32 cellular contexts compared by ENCODE assay signal in genomic region chr3:10363935-10364334, GRCh38. TPM values are rescaled to one million over a fixed set of nuclear protein-coding genes. Genes with fewer than 3 reads are reported as not detected.
A peak's percentile ranks its signal among the peaks of the same experiment; 100 is the strongest.
DNase-seq lines count a peak whose midpoint lies in the region; ATAC-seq, FAIRE-seq and TF ChIP-seq lines count a peak whose summit lies in the region.
"Had no signal": no experiment of that assay in that cellular context is flagged by ENCODE, and none has a peak within 500 bp of the region (broad histone marks: within the 10 kb centered on the region; RNA-seq: fewer than 3 reads in every experiment).

No MANE protein-coding gene starts in this region.

- ATAC-seq in activated naive CD4-positive, alpha-beta T cell treated with anti-CD3 and anti-CD28 coated beads, Interleukin-2, amount 50 U/mL, for 72 hours = peak; percentile 82 to 84
- peak; percentile 69 for ATAC-seq in stimulated activated naive CD8-positive, alpha-beta T cell treated with anti-CD3 and anti-CD28 coated beads, Interleukin-15, Interleukin-2, amounts not matched to agents 100 U/mL and 50 U/mL, for 24 hours
- ATAC-seq: effector memory CD8-positive, alpha-beta T cell; esophagus mucosa; left colon; pancreas; stimulated activated memory B cell treated with anti-CD40 and anti-IgM and Interleukin-4, amounts not matched to agents 10 μg/mL and 1 μg/mL and 100 μg/mL, for 72 hours; T-cell had no signal

- peaks cover 9% of the 10 kb centered on the region for H3K4me1 Mint-ChIP-seq in T-helper 2 cell treated with Interferon-gamma antibody and Interleukin-4, amounts not matched to agents 5 μg/mL and 100 μg/mL, for 36 hours (ENCODE audit: low read depth)
- H3K4me1 Mint-ChIP-seq in activated naive CD4-positive, alpha-beta T cell treated with anti-CD3 and anti-CD28 coated beads, Interleukin-2, amount 10 ng/mL, durations not matched to agents 7 days and 5 days = peaks cover 4% of the 10 kb centered on the region

- no peak for TF ChIP-seq CTCF in bronchial epithelial cell (IDR thresholded peaks at IDR 0.05; ENCODE audit: insufficient read depth, low read length, severe bottlenecking)

- no peak for FAIRE-seq in bronchial epithelial cell (lab: Jason Lieb, UNC)
- FAIRE-seq: pancreas, urothelium cell line had no signal

- no peaks in the 10 kb centered on the region for H3K27me3 Mint-ChIP-seq in T-helper 2 cell treated with Interferon-gamma antibody and Interleukin-4, amounts not matched to agents 5 μg/mL and 100 μg/mL, for 36 hours (ENCODE audit: low read depth)
- H3K27me3 Mint-ChIP-seq in activated naive CD4-positive, alpha-beta T cell treated with anti-CD3 and anti-CD28 coated beads, Interleukin-2, amount 10 ng/mL, durations not matched to agents 7 days and 5 days = peaks cover 10% of the 10 kb centered on the region
- H3K27me3 Mint-ChIP-seq: activated naive CD8-positive, alpha-beta T cell; stimulated activated memory B cell treated with anti-CD40 and anti-IgM and Interleukin-4, amounts not matched to agents 10 μg/mL and 1 μg/mL and 100 μg/mL, for 72 hours had no signal

- peak; percentile 15 for DNase-seq in T-helper 2 cell treated with Interferon-gamma antibody and Interleukin-4, amounts not matched to agents 5 μg/mL and 100 μg/mL, for 36 hours (ENCODE audit: low spot score)
- no peak for DNase-seq in T-helper 2 cell
- no peak for DNase-seq in activated naive CD4-positive, alpha-beta T cell treated with anti-CD3 and anti-CD28 coated beads, Interleukin-2, amount 50 U/mL, for 72 hours (ENCODE audit: low spot score in 2 of 2)
- no peak for DNase-seq in activated naive CD4-positive, alpha-beta T cell treated with anti-CD3 and anti-CD28 coated beads, Interleukin-2, amount 10 ng/mL, durations not matched to agents 7 days and 5 days
- DNase-seq in bronchial epithelial cell (ENCODE audit: low read depth) = peak; percentile 73
- no peak for DNase-seq in stimulated activated naive CD8-positive, alpha-beta T cell treated with anti-CD3 and anti-CD28 coated beads, Interleukin-15, Interleukin-2, amounts not matched to agents 100 U/mL and 50 U/mL, for 24 hours
- DNase-seq in NCI-H2029 (lab: John Stamatoyannopoulos, UW) = no peak
- DNase-seq in NCI-H774 (lab: John Stamatoyannopoulos, UW) = no peak
- DNase-seq: activated CD4-positive, alpha-beta T cell treated with anti-CD3 and anti-CD28 coated beads for 4 hours; activated CD8-positive, alpha-beta memory T cell treated with anti-CD3 and anti-CD28 coated beads, Interleukin-2, amount 50 U/mL, for 4 hours; Caco-2; cortex of kidney; effector memory CD8-positive, alpha-beta T cell; foreskin melanocyte; GF-D8; H7; IMR-90; left colon; NCI-H1092 treated with DMSO at 0.1 percent for 48 hours; NCI-H1930; NCI-H526; pancreas; retina; stimulated activated CD4-positive, alpha-beta T cell treated with anti-CD3 and anti-CD28 coated beads, Interleukin-2, amount 100 ng/mL, for 48 hours; T-cell had no signal

- no peak overlapping the region for H3K4me3 Mint-ChIP-seq in T-helper 2 cell treated with Interferon-gamma antibody and Interleukin-4, amounts not matched to agents 5 μg/mL and 100 μg/mL, for 36 hours
- no peak overlapping the region for H3K4me3 Mint-ChIP-seq in activated naive CD4-positive, alpha-beta T cell treated with anti-CD3 and anti-CD28 coated beads, Interleukin-2, amount 10 ng/mL, durations not matched to agents 7 days and 5 days
- H3K4me3 Mint-ChIP-seq: activated naive CD8-positive, alpha-beta T cell; effector memory CD8-positive, alpha-beta T cell; stimulated activated memory B cell treated with anti-CD40 and anti-IgM and Interleukin-4, amounts not matched to agents 10 μg/mL and 1 μg/mL and 100 μg/mL, for 72 hours; T-cell had no signal

- no peaks in the 10 kb centered on the region for H3K36me3 ChIP-seq in bronchial epithelial cell (ENCODE audit: control insufficient read depth, insufficient read depth, low read length)
- H3K36me3 ChIP-seq: ascending aorta, pancreas, Peyer's patch, thoracic aorta had no signal

- H3K27me3 ChIP-seq in bronchial epithelial cell (ENCODE audit: control insufficient read depth, insufficient read depth, low read length) = no peaks in the 10 kb centered on the region
- H3K27me3 ChIP-seq: ascending aorta, pancreas, Peyer's patch had no signal

- no peak overlapping the region for H3K27ac Mint-ChIP-seq in T-helper 2 cell treated with Interferon-gamma antibody and Interleukin-4, amounts not matched to agents 5 μg/mL and 100 μg/mL, for 36 hours
- peak overlapping the region in 1 of 2 donors; percentile 44 for H3K27ac Mint-ChIP-seq in activated naive CD4-positive, alpha-beta T cell treated with anti-CD3 and anti-CD28 coated beads, Interleukin-2, amount 50 U/mL, for 72 hours
- H3K27ac Mint-ChIP-seq in activated naive CD4-positive, alpha-beta T cell treated with anti-CD3 and anti-CD28 coated beads, Interleukin-2, amount 10 ng/mL, durations not matched to agents 7 days and 5 days = no peak overlapping the region
- H3K27ac Mint-ChIP-seq: activated naive CD8-positive, alpha-beta T cell; effector memory CD8-positive, alpha-beta T cell; stimulated activated memory B cell treated with anti-CD40 and anti-IgM and Interleukin-4, amounts not matched to agents 10 μg/mL and 1 μg/mL and 100 μg/mL, for 72 hours had no signal

- no peaks in the 10 kb centered on the region for H3K9me3 Mint-ChIP-seq in T-helper 2 cell treated with Interferon-gamma antibody and Interleukin-4, amounts not matched to agents 5 μg/mL and 100 μg/mL, for 36 hours
- H3K9me3 Mint-ChIP-seq in activated naive CD4-positive, alpha-beta T cell treated with anti-CD3 and anti-CD28 coated beads, Interleukin-2, amount 50 U/mL, for 72 hours = peaks cover 7 to 10% of the 10 kb centered on the region in 2 donors
- peaks cover 3% of the 10 kb centered on the region for H3K9me3 Mint-ChIP-seq in activated naive CD4-positive, alpha-beta T cell treated with anti-CD3 and anti-CD28 coated beads, Interleukin-2, amount 10 ng/mL, durations not matched to agents 7 days and 5 days
- H3K9me3 Mint-ChIP-seq: effector memory CD8-positive, alpha-beta T cell had no signal

- H3K36me3 Mint-ChIP-seq in T-helper 2 cell treated with Interferon-gamma antibody and Interleukin-4, amounts not matched to agents 5 μg/mL and 100 μg/mL, for 36 hours (ENCODE audit: low read depth) = no peaks in the 10 kb centered on the region
- H3K36me3 Mint-ChIP-seq in activated naive CD4-positive, alpha-beta T cell treated with anti-CD3 and anti-CD28 coated beads, Interleukin-2, amount 50 U/mL, for 72 hours = peaks cover 0 to 5% of the 10 kb centered on the region in 2 donors
- no peaks in the 10 kb centered on the region for H3K36me3 Mint-ChIP-seq in activated naive CD4-positive, alpha-beta T cell treated with anti-CD3 and anti-CD28 coated beads, Interleukin-2, amount 10 ng/mL, durations not matched to agents 7 days and 5 days
- H3K36me3 Mint-ChIP-seq: activated naive CD8-positive, alpha-beta T cell; stimulated activated memory B cell treated with anti-CD40 and anti-IgM and Interleukin-4, amounts not matched to agents 10 μg/mL and 1 μg/mL and 100 μg/mL, for 72 hours; T-cell had no signal

- CTCF ChIA-PET in activated naive CD4-positive, alpha-beta T cell treated with anti-CD3 and anti-CD28 coated beads, Interleukin-2, amount 10 ng/mL, durations not matched to agents 7 days and 5 days (lab: Charles Lee) = no interaction called here

- H3K4me3 ChIP-seq in bronchial epithelial cell (ENCODE audit: low read depth, low read length) = no peak overlapping the region
- H3K4me3 ChIP-seq: ascending aorta, pancreas, Peyer's patch, thoracic aorta had no signal

RNA-seq across cellular contexts. Expression of gene SEC13, which starts 43.0 kb away (rescaled TPM):
- 100 to 1,000 TPM in 1 of 2 donors, 10 to 100 TPM in 1; 91.9 to 113 TPM for total RNA-seq in activated naive CD4-positive, alpha-beta T cell treated with anti-CD3 and anti-CD28 coated beads, Interleukin-2, amount 50 U/mL, for 72 hours
- 177 and 188 TPM in 2 replicates for total RNA-seq in bronchial epithelial cell

Comparison
In these comparisons a context has a peak if more than half of its experiments do, and no peak if none do; other contexts are left out.
1. DNase-seq: peak in T-helper 2 cell treated with Interferon-gamma antibody and Interleukin-4, amounts not matched to agents 5 μg/mL and 100 μg/mL, for 36 hours (single experiment) and bronchial epithelial cell (single experiment); none in T-helper 2 cell (0 of 5), activated naive CD4-positive, alpha-beta T cell treated with anti-CD3 and anti-CD28 coated beads, Interleukin-2, amount 50 U/mL, for 72 hours (0 of 2), activated naive CD4-positive, alpha-beta T cell treated with anti-CD3 and anti-CD28 coated beads, Interleukin-2, amount 10 ng/mL, durations not matched to agents 7 days and 5 days (single experiment), stimulated activated naive CD8-positive, alpha-beta T cell treated with anti-CD3 and anti-CD28 coated beads, Interleukin-15, Interleukin-2, amounts not matched to agents 100 U/mL and 50 U/mL, for 24 hours (single experiment), NCI-H2029 (single experiment) and NCI-H774 (single experiment).